ENCODE assay signal across 1 cellular context in genomic region chr18:9135912-9136314, GRCh38.
TF ChIP-seq lines count a peak whose summit lies in the region.

No MANE protein-coding gene starts in this region.

TF ChIP-seq in HCT116, 20 proteins besides CTCF, POLR2A, EP300 and RAD21 (continued from another document):
- TF ChIP-seq ZFX (IDR thresholded peaks at IDR 0.05) (peak; percentile 26; the same call in 1 of the 2 replicates), ELF1 (IDR thresholded peaks at IDR 0.05; ENCODE audit: borderline replicate concordance, low read depth) (no peak), SIN3A (IDR thresholded peaks at IDR 0.05; ENCODE audit: low read depth) (peak; percentile 37)
- TF ChIP-seq, protein P1, sequence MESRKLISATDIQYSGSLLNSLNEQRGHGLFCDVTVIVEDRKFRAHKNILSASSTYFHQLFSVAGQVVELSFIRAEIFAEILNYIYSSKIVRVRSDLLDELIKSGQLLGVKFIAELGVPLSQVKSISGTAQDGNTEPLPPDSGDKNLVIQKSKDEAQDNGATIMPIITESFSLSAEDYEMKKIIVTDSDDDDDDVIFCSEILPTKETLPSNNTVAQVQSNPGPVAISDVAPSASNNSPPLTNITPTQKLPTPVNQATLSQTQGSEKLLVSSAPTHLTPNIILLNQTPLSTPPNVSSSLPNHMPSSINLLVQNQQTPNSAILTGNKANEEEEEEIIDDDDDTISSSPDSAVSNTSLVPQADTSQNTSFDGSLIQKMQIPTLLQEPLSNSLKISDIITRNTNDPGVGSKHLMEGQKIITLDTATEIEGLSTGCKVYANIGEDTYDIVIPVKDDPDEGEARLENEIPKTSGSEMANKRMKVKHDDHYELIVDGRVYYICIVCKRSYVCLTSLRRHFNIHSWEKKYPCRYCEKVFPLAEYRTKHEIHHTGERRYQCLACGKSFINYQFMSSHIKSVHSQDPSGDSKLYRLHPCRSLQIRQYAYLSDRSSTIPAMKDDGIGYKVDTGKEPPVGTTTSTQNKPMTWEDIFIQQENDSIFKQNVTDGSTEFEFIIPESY (IDR thresholded peaks at IDR 0.05; ENCODE audit: extremely low read depth, insufficient replicate concordance, low read length), result no peak
